Comparison of ENCODE assay signal across 4 cellular contexts in the genomic region with DNA sequence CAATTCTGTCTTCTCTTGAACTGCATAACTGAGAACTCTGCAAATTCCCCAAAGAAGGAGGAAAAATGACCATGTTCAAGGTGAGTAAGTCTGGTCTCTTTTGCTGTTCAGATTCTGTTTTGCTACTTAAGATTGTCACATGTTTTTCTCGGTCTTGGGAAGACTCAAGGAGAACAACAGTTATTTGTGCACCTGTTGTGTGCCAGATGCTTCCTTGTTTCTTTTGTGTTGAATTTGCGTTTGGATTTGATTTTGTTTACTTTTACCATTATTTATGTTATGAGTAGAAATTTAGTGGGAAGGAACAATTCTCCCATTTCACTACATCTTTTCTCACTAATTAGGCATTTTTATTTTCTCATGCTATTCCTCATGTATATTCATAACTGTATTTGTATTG.
"Had no signal": no experiment of that assay in that cellular context is flagged by ENCODE, and none has a peak within 500 bp of the region (broad histone marks: within the 10 kb centered on the region; RNA-seq: fewer than 3 reads in every experiment).

No MANE protein-coding gene starts in this region.

- H3K4me3 ChIP-seq: K562 had no signal

- ATAC-seq: HepG2, K562 had no signal

- H3K27ac ChIP-seq: HL-60, KMS-11 had no signal
